ENCODE assay signal across 10 cellular contexts in the genomic region with DNA sequence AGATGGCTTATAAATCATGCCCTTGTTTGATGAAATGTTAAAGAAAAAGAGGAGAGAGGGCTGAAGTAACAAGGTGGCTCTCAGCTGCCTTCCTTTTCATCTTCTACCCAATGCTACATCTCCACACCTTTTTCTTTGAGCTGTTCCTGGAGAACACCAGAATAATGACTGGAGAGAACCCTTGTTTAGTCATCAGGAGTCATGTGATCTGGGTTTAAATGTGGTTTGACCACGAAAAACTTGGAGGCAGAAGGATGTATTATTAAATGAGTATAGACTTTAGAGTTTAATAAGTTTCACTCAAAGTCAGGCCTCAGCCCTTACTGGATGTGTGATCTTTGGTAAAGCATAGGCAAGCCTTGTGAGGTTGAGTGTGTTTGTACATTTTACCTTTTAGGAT.
DNase-seq lines count a peak whose midpoint lies in the region; ATAC-seq and TF ChIP-seq lines count a peak whose summit lies in the region.
"Had no signal": no experiment of that assay in that cellular context is flagged by ENCODE, and none has a peak within 500 bp of the region (broad histone marks: within the 10 kb centered on the region; RNA-seq: fewer than 3 reads in every experiment).

No MANE protein-coding gene starts in this region.

- peaks cover 35% of the 10 kb centered on the region for H3K4me1 Mint-ChIP-seq in activated T-cell treated with anti-CD3 and anti-CD28 coated beads, Interleukin-2, amount 50 U/mL, for 72 hours (ENCODE audit: low read depth)
- peaks cover 15% of the 10 kb centered on the region for H3K4me1 Mint-ChIP-seq in activated naive CD8-positive, alpha-beta T cell treated with anti-CD3 and anti-CD28 coated beads, Interleukin-2, amount 10 ng/mL, durations not matched to agents 7 days and 5 days
- H3K4me1 Mint-ChIP-seq in stimulated activated naive CD8-positive, alpha-beta T cell treated with anti-CD3 and anti-CD28 coated beads, Interleukin-15, amount 100 ng/mL, for 72 hours: peaks cover 44% of the 10 kb centered on the region
- peaks cover 18% of the 10 kb centered on the region for H3K4me1 Mint-ChIP-seq in osteocyte (ENCODE audit: unreplicated experiment)

- no peak for TF ChIP-seq CTCF in osteocyte (IDR thresholded peaks at IDR 0.05)

- in situ Hi-C loops in G401 (cut with HindIII; ENCODE audit: low sequenced_read_pairs): no loop called here

- H3K27ac Mint-ChIP-seq in activated T-cell treated with anti-CD3 and anti-CD28 coated beads, Interleukin-2, amount 50 U/mL, for 72 hours: peak overlapping the region; percentile 39
- peak overlapping the region; percentile 88 for H3K27ac Mint-ChIP-seq in activated naive CD8-positive, alpha-beta T cell treated with anti-CD3 and anti-CD28 coated beads, Interleukin-2, amount 10 ng/mL, durations not matched to agents 7 days and 5 days
- peak overlapping the region; percentile 77 to 91 for H3K27ac Mint-ChIP-seq in stimulated activated naive CD8-positive, alpha-beta T cell treated with anti-CD3 and anti-CD28 coated beads, Interleukin-15, amount 100 ng/mL, for 72 hours
- H3K27ac Mint-ChIP-seq in osteocyte (ENCODE audit: unreplicated experiment): no peak overlapping the region

- H3K9me3 Mint-ChIP-seq in activated T-cell treated with anti-CD3 and anti-CD28 coated beads, Interleukin-2, amount 50 U/mL, for 72 hours: no peaks in the 10 kb centered on the region
- no peaks in the 10 kb centered on the region for H3K9me3 Mint-ChIP-seq in activated naive CD8-positive, alpha-beta T cell treated with anti-CD3 and anti-CD28 coated beads, Interleukin-2, amount 10 ng/mL, durations not matched to agents 7 days and 5 days
- no peaks in the 10 kb centered on the region for H3K9me3 Mint-ChIP-seq in stimulated activated naive CD8-positive, alpha-beta T cell treated with anti-CD3 and anti-CD28 coated beads, Interleukin-15, amount 100 ng/mL, for 72 hours
- H3K9me3 Mint-ChIP-seq in osteocyte (ENCODE audit: unreplicated experiment): no peaks in the 10 kb centered on the region

- H3K27me3 Mint-ChIP-seq in activated T-cell treated with anti-CD3 and anti-CD28 coated beads, Interleukin-2, amount 50 U/mL, for 72 hours (ENCODE audit: low read depth): no peaks in the 10 kb centered on the region
- no peaks in the 10 kb centered on the region for H3K27me3 Mint-ChIP-seq in activated naive CD8-positive, alpha-beta T cell treated with anti-CD3 and anti-CD28 coated beads, Interleukin-2, amount 10 ng/mL, durations not matched to agents 7 days and 5 days
- H3K27me3 Mint-ChIP-seq in stimulated activated naive CD8-positive, alpha-beta T cell treated with anti-CD3 and anti-CD28 coated beads, Interleukin-15, amount 100 ng/mL, for 72 hours: no peaks in the 10 kb centered on the region
- H3K27me3 Mint-ChIP-seq in osteocyte (ENCODE audit: unreplicated experiment): no peaks in the 10 kb centered on the region

- H3K36me3 Mint-ChIP-seq in activated T-cell treated with anti-CD3 and anti-CD28 coated beads, Interleukin-2, amount 50 U/mL, for 72 hours (ENCODE audit: insufficient read depth in 2 of 2): peaks cover 0 to 8% of the 10 kb centered on the region in 2 donors
- no peaks in the 10 kb centered on the region for H3K36me3 Mint-ChIP-seq in activated naive CD8-positive, alpha-beta T cell treated with anti-CD3 and anti-CD28 coated beads, Interleukin-2, amount 10 ng/mL, durations not matched to agents 7 days and 5 days
- no peaks in the 10 kb centered on the region for H3K36me3 Mint-ChIP-seq in osteocyte (ENCODE audit: unreplicated experiment)

- ATAC-seq in activated T-cell treated with anti-CD3 and anti-CD28 coated beads, Interleukin-2, amount 50 U/mL, for 72 hours (replicated peaks in 1 of 2): peak; percentile 54 to 64
- peak; percentile 2 for ATAC-seq in HG03571 (IDR thresholded peaks at IDR 0.05; ENCODE audit: unreplicated experiment)
- ATAC-seq in activated naive CD8-positive, alpha-beta T cell treated with anti-CD3 and anti-CD28 coated beads, Interleukin-2, amount 10 ng/mL, durations not matched to agents 7 days and 5 days (ENCODE audit: low read depth): peak; percentile 13
- peak; percentile 60 for ATAC-seq in stimulated activated naive CD8-positive, alpha-beta T cell treated with anti-CD3 and anti-CD28 coated beads, Interleukin-15, amount 100 ng/mL, for 72 hours
- ATAC-seq: HCT116 had no signal

- peak; percentile 34 to 42 for DNase-seq in activated T-cell treated with anti-CD3 and anti-CD28 coated beads, Interleukin-2, amount 50 U/mL, for 72 hours
- DNase-seq in activated T-cell treated with anti-CD3 and anti-CD28 coated beads, Interleukin-2, amount 50 U/mL, for 1 hour: no peak
- DNase-seq in activated naive CD8-positive, alpha-beta T cell treated with anti-CD3 and anti-CD28 coated beads, Interleukin-2, amount 10 ng/mL, durations not matched to agents 7 days and 5 days: no peak
- DNase-seq in stimulated activated naive CD8-positive, alpha-beta T cell treated with anti-CD3 and anti-CD28 coated beads, Interleukin-15, amount 100 ng/mL, for 72 hours: peak in 1 of 2 donors; percentile 26
- DNase-seq in NCI-H1436 treated with DMSO at 0.1 percent for 48 hours (lab: John Stamatoyannopoulos, UW): no peak
- no peak for DNase-seq in osteocyte (ENCODE audit: extremely low spot score, unreplicated experiment)
- DNase-seq in G401 (ENCODE audit: low spot score): no peak
- DNase-seq: NCI-H510A treated with DMSO at 0.1 percent for 48 hours had no signal

- POLR2A ChIA-PET in activated naive CD8-positive, alpha-beta T cell treated with anti-CD3 and anti-CD28 coated beads, Interleukin-2, amount 10 ng/mL, durations not matched to agents 7 days and 5 days (lab: Charles Lee): interaction anchor here (0.5 to 1.5 kb wide), 2 partner anchors 112 to 247 kb away, joined by 3 to 4 read pairs; no protein-coding TSS in a partner anchor

- H3K4me3 Mint-ChIP-seq in activated T-cell treated with anti-CD3 and anti-CD28 coated beads, Interleukin-2, amount 50 U/mL, for 72 hours: peak overlapping the region; percentile 59 to 67
- peak overlapping the region; percentile 65 for H3K4me3 Mint-ChIP-seq in activated naive CD8-positive, alpha-beta T cell treated with anti-CD3 and anti-CD28 coated beads, Interleukin-2, amount 10 ng/mL, durations not matched to agents 7 days and 5 days
- H3K4me3 Mint-ChIP-seq in stimulated activated naive CD8-positive, alpha-beta T cell treated with anti-CD3 and anti-CD28 coated beads, Interleukin-15, amount 100 ng/mL, for 72 hours: peak overlapping the region; percentile 66 to 69
- no peak overlapping the region for H3K4me3 Mint-ChIP-seq in osteocyte (ENCODE audit: unreplicated experiment)

Comparison
In these comparisons a context has a peak if more than half of its experiments do, and no peak if none do; other contexts are left out.
1. DNase-seq: peak in activated T-cell treated with anti-CD3 and anti-CD28 coated beads, Interleukin-2, amount 50 U/mL, for 72 hours (2 of 2); none in activated T-cell treated with anti-CD3 and anti-CD28 coated beads, Interleukin-2, amount 50 U/mL, for 1 hour (single experiment), activated naive CD8-positive, alpha-beta T cell treated with anti-CD3 and anti-CD28 coated beads, Interleukin-2, amount 10 ng/mL, durations not matched to agents 7 days and 5 days (single experiment), NCI-H1436 treated with DMSO at 0.1 percent for 48 hours (single experiment), osteocyte (single experiment) and G401 (single experiment).
2. ATAC-seq: peak in every context shown above with its lines; median percentile 60 in stimulated activated naive CD8-positive, alpha-beta T cell treated with anti-CD3 and anti-CD28 coated beads, Interleukin-15, amount 100 ng/mL, for 72 hours; 59 in activated T-cell treated with anti-CD3 and anti-CD28 coated beads, Interleukin-2, amount 50 U/mL, for 72 hours; 13 in activated naive CD8-positive, alpha-beta T cell treated with anti-CD3 and anti-CD28 coated beads, Interleukin-2, amount 10 ng/mL, durations not matched to agents 7 days and 5 days; 2 in HG03571.